In the genomic region with DNA sequence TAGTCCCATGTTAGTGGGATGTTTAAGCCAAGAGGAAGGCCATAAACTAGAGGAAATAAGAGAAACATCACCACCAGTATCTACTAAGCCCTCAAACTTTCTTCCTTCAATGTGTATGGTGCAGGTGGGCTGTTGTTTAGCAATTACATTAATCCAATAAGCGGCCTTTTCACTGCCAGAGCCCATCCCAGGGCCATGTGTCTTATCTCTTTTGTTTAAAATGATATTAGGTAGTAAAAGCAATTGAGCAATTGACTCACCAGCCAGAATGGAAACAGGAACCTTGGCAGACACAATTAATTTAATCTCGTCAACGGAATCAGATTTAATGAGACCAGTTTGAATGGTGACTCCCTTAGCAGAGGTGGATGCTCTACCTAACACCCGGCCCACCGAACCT, we compare ENCODE assay signal across 25 cellular contexts.
A peak's percentile ranks its signal among the peaks of the same experiment; 100 is the strongest.
DNase-seq lines count a peak whose midpoint lies in the region; ATAC-seq and TF ChIP-seq lines count a peak whose summit lies in the region.
"Had no signal": no experiment of that assay in that cellular context is flagged by ENCODE, and none has a peak within 500 bp of the region (broad histone marks: within the 10 kb centered on the region; RNA-seq: fewer than 3 reads in every experiment).

No MANE protein-coding gene starts in this region.

- no peak for ATAC-seq in WTC11
- ATAC-seq: A549, GM12878 had no signal

- H3K27ac Mint-ChIP-seq in WTC11, result no peak overlapping the region
- H3K27ac Mint-ChIP-seq: B cell; CD14-positive monocyte; CD4-positive, alpha-beta memory T cell; CD8-positive, alpha-beta memory T cell had no signal

- DNase-seq in NCI-H748 (lab: John Stamatoyannopoulos, UW; ENCODE audit: unreplicated experiment) (peak; percentile 38), NCI-H748 treated with DMSO at 0.1 percent for 48 hours (lab: John Stamatoyannopoulos, UW) (no peak), NCI-H82 treated with DMSO at 0.1 percent for 48 hours (lab: John Stamatoyannopoulos, UW; ENCODE audit: unreplicated experiment) (peak; percentile 94), SK-N-DZ (ENCODE audit: low spot score) (peak; percentile 87), cerebellar cortex (ENCODE audit: low spot score) (peak; percentile 36), LoVo (ENCODE audit: low spot score) (no peak), OCI-M2 (lab: John Stamatoyannopoulos, UW; ENCODE audit: unreplicated experiment) (no peak), WTC11 (ENCODE audit: low spot score) (no peak)
- DNase-seq: AML-193; C1 segment of cervical spinal cord; CD4-positive, alpha-beta memory T cell; CD4-positive, CD25-positive, alpha-beta regulatory T cell; CD8-positive, alpha-beta memory T cell; COR-L47; DMS 273 treated with DMSO at 0.1 percent for 48 hours; DMS153; DMS53; DMS79; DND-41; EL; GDM1 had no signal

- POLR2A ChIA-PET in WTC11 (lab: Charles Lee), result no interaction called here

- H3K4me1 Mint-ChIP-seq in WTC11, result no peaks in the 10 kb centered on the region
- H3K4me1 Mint-ChIP-seq: B cell; CD14-positive monocyte; CD4-positive, alpha-beta memory T cell; CD4-positive, CD25-positive, alpha-beta regulatory T cell; CD8-positive, alpha-beta memory T cell had no signal

- H3K27me3 Mint-ChIP-seq in WTC11 (ENCODE audit: low read depth), result peaks cover 25% of the 10 kb centered on the region
- H3K27me3 Mint-ChIP-seq: B cell; CD4-positive, alpha-beta memory T cell; CD4-positive, CD25-positive, alpha-beta regulatory T cell had no signal

- CTCF ChIA-PET in WTC11 (lab: Charles Lee), result no interaction called here

- H3K9me3 Mint-ChIP-seq in WTC11, result peaks cover 98% of the 10 kb centered on the region

- TF ChIP-seq CTCF in WTC11 (IDR thresholded peaks at IDR 0.05), result no peak

- H3K4me3 Mint-ChIP-seq in WTC11, result no peak overlapping the region
- H3K4me3 Mint-ChIP-seq: B cell; CD14-positive monocyte; CD4-positive, alpha-beta memory T cell; CD4-positive, CD25-positive, alpha-beta regulatory T cell; CD8-positive, alpha-beta memory T cell had no signal

- peaks cover 80% of the 10 kb centered on the region for H3K36me3 Mint-ChIP-seq in WTC11
- H3K36me3 Mint-ChIP-seq: CD14-positive monocyte; CD4-positive, alpha-beta memory T cell; CD4-positive, CD25-positive, alpha-beta regulatory T cell; CD8-positive, alpha-beta memory T cell had no signal

TF ChIP-seq in WTC11, 78 proteins besides CTCF, POLR2A, EP300 and RAD21:
- TF ChIP-seq RORB (CRISPR knock-in tag; IDR thresholded peaks at IDR 0.05) (no peak), FOXJ3 (CRISPR knock-in tag; IDR thresholded peaks at IDR 0.05; ENCODE audit: borderline replicate concordance) (no peak), ZNF416 (CRISPR knock-in tag; IDR thresholded peaks at IDR 0.05) (no peak), ELF4 (CRISPR knock-in tag; IDR thresholded peaks at IDR 0.05; ENCODE audit: low read depth) (no peak), ZNF121 (CRISPR knock-in tag; IDR thresholded peaks at IDR 0.05) (no peak), ETV6 (CRISPR knock-in tag; IDR thresholded peaks at IDR 0.05) (no peak)
- TF ChIP-seq, protein P1, sequence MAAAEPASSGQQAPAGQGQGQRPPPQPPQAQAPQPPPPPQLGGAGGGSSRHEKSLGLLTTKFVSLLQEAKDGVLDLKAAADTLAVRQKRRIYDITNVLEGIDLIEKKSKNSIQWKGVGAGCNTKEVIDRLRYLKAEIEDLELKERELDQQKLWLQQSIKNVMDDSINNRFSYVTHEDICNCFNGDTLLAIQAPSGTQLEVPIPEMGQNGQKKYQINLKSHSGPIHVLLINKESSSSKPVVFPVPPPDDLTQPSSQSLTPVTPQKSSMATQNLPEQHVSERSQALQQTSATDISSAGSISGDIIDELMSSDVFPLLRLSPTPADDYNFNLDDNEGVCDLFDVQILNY (CRISPR knock-in tag; IDR thresholded peaks at IDR 0.05), result no peak
- TF ChIP-seq, protein P2, sequence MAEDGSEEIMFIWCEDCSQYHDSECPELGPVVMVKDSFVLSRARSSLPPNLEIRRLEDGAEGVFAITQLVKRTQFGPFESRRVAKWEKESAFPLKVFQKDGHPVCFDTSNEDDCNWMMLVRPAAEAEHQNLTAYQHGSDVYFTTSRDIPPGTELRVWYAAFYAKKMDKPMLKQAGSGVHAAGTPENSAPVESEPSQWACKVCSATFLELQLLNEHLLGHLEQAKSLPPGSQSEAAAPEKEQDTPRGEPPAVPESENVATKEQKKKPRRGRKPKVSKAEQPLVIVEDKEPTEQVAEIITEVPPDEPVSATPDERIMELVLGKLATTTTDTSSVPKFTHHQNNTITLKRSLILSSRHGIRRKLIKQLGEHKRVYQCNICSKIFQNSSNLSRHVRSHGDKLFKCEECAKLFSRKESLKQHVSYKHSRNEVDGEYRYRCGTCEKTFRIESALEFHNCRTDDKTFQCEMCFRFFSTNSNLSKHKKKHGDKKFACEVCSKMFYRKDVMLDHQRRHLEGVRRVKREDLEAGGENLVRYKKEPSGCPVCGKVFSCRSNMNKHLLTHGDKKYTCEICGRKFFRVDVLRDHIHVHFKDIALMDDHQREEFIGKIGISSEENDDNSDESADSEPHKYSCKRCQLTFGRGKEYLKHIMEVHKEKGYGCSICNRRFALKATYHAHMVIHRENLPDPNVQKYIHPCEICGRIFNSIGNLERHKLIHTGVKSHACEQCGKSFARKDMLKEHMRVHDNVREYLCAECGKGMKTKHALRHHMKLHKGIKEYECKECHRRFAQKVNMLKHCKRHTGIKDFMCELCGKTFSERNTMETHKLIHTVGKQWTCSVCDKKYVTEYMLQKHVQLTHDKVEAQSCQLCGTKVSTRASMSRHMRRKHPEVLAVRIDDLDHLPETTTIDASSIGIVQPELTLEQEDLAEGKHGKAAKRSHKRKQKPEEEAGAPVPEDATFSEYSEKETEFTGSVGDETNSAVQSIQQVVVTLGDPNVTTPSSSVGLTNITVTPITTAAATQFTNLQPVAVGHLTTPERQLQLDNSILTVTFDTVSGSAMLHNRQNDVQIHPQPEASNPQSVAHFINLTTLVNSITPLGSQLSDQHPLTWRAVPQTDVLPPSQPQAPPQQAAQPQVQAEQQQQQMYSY (CRISPR knock-in tag; IDR thresholded peaks at IDR 0.05), result no peak
- TF ChIP-seq, protein P3, sequence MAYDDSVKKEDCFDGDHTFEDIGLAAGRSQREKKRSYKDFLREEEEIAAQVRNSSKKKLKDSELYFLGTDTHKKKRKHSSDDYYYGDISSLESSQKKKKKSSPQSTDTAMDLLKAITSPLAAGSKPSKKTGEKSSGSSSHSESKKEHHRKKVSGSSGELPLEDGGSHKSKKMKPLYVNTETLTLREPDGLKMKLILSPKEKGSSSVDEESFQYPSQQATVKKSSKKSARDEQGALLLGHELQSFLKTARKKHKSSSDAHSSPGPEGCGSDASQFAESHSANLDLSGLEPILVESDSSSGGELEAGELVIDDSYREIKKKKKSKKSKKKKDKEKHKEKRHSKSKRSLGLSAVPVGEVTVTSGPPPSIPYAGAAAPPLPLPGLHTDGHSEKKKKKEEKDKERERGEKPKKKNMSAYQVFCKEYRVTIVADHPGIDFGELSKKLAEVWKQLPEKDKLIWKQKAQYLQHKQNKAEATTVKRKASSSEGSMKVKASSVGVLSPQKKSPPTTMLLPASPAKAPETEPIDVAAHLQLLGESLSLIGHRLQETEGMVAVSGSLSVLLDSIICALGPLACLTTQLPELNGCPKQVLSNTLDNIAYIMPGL (CRISPR knock-in tag; IDR thresholded peaks at IDR 0.05), result no peak
- TF ChIP-seq, protein P4, sequence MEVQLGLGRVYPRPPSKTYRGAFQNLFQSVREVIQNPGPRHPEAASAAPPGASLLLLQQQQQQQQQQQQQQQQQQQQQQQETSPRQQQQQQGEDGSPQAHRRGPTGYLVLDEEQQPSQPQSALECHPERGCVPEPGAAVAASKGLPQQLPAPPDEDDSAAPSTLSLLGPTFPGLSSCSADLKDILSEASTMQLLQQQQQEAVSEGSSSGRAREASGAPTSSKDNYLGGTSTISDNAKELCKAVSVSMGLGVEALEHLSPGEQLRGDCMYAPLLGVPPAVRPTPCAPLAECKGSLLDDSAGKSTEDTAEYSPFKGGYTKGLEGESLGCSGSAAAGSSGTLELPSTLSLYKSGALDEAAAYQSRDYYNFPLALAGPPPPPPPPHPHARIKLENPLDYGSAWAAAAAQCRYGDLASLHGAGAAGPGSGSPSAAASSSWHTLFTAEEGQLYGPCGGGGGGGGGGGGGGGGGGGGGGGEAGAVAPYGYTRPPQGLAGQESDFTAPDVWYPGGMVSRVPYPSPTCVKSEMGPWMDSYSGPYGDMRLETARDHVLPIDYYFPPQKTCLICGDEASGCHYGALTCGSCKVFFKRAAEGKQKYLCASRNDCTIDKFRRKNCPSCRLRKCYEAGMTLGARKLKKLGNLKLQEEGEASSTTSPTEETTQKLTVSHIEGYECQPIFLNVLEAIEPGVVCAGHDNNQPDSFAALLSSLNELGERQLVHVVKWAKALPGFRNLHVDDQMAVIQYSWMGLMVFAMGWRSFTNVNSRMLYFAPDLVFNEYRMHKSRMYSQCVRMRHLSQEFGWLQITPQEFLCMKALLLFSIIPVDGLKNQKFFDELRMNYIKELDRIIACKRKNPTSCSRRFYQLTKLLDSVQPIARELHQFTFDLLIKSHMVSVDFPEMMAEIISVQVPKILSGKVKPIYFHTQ (CRISPR knock-in tag; IDR thresholded peaks at IDR 0.05), result no peak
- TF ChIP-seq, protein P5, sequence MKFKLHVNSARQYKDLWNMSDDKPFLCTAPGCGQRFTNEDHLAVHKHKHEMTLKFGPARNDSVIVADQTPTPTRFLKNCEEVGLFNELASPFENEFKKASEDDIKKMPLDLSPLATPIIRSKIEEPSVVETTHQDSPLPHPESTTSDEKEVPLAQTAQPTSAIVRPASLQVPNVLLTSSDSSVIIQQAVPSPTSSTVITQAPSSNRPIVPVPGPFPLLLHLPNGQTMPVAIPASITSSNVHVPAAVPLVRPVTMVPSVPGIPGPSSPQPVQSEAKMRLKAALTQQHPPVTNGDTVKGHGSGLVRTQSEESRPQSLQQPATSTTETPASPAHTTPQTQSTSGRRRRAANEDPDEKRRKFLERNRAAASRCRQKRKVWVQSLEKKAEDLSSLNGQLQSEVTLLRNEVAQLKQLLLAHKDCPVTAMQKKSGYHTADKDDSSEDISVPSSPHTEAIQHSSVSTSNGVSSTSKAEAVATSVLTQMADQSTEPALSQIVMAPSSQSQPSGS (CRISPR knock-in tag; IDR thresholded peaks at IDR 0.05; ENCODE audit: borderline replicate concordance, low read depth), result no peak
TF ChIP-seq in WTC11: peak in this region for 0.

Comparison
In these comparisons a context has a peak if more than half of its experiments do, and no peak if none do; other contexts are left out.
1. DNase-seq: peak in NCI-H748 (single experiment), NCI-H82 treated with DMSO at 0.1 percent for 48 hours (single experiment), SK-N-DZ (single experiment) and cerebellar cortex (single experiment); none in NCI-H748 treated with DMSO at 0.1 percent for 48 hours (single experiment), LoVo (single experiment), OCI-M2 (single experiment) and WTC11 (single experiment).